In genomic region chr2:9631976-9632700, GRCh38 we compare ENCODE assay signal across 10 cellular contexts. TPM values are rescaled to one million over a fixed set of nuclear protein-coding genes. Genes with fewer than 3 reads are reported as not detected.
DNase-seq lines count a peak whose midpoint lies in the region; FAIRE-seq and TF ChIP-seq lines count a peak whose summit lies in the region.
"Had no signal": no experiment of that assay in that cellular context is flagged by ENCODE, and none has a peak within 500 bp of the region (broad histone marks: within the 10 kb centered on the region; RNA-seq: fewer than 3 reads in every experiment).

No MANE protein-coding gene starts in this region.

- H3K36me3 Mint-ChIP-seq in osteocyte (ENCODE audit: unreplicated experiment) = peaks cover 22% of the 10 kb centered on the region

- peaks cover 56% of the 10 kb centered on the region for H3K4me1 Mint-ChIP-seq in osteocyte (ENCODE audit: unreplicated experiment)

- H3K4me2 ChIP-seq in fibroblast of lung (ENCODE audit: extremely low read depth, insufficient read depth, low read length) = no peak overlapping the region

- H3K4me3 ChIP-seq in H7 (ENCODE audit: insufficient read depth, low read depth, low read length) (peak overlapping the region; percentile 58; the same call in 1 of the 2 replicates), fibroblast of lung (replicated peaks in 1 of 4; ENCODE audit: control extremely low read depth in 1 of 4, insufficient read depth in 1 of 4, low read depth in 3 of 4, low read length in 4 of 4) (no peak overlapping the region)

- no peak for FAIRE-seq in HTR-8/SVneo (lab: Jason Lieb, UNC)

- H3K27me3 ChIP-seq in H7 (ENCODE audit: control insufficient read depth, insufficient read depth, low read length) = peaks cover 16% of the 10 kb centered on the region
- H3K27me3 ChIP-seq in fibroblast of lung (ENCODE audit: control insufficient read depth, insufficient read depth, low read length) = no peaks in the 10 kb centered on the region

- peaks cover 8% of the 10 kb centered on the region for H3K36me3 ChIP-seq in H7 (replicated peaks; ENCODE audit: control insufficient read depth, insufficient read depth, low read length)
- H3K36me3 ChIP-seq in fibroblast of lung (ENCODE audit: control insufficient read depth, insufficient read depth, low read length) = peaks cover 3% of the 10 kb centered on the region
- H3K36me3 ChIP-seq: thoracic aorta had no signal

- DNase-seq in H7 (peak; percentile 75), SW480 (ENCODE audit: low spot score) (peak; percentile 69), fibroblast of lung (ENCODE audit: low read depth in 2 of 2) (peak in 1 of 2 donors; percentile 49), osteocyte (ENCODE audit: extremely low spot score, unreplicated experiment) (no peak), NCI-H1092 treated with DMSO at 0.1 percent for 48 hours (lab: John Stamatoyannopoulos, UW) (no peak), D341Med (ENCODE audit: low spot score) (no peak), KG1 (lab: John Stamatoyannopoulos, UW) (no peak), HTR-8/SVneo (ENCODE audit: insufficient read length, low spot score) (no peak)
- DNase-seq: activated CD8-positive, alpha-beta memory T cell treated with anti-CD3 and anti-CD28 coated beads, Interleukin-2, amount 50 U/mL, for 48 hours had no signal

- H3K4me3 Mint-ChIP-seq in osteocyte (ENCODE audit: unreplicated experiment) = peak overlapping the region; percentile 80

- H3K27me3 Mint-ChIP-seq in osteocyte (ENCODE audit: unreplicated experiment) = no peaks in the 10 kb centered on the region

- peak overlapping the region; percentile 92 for H3K27ac Mint-ChIP-seq in osteocyte (ENCODE audit: unreplicated experiment)

- H3K79me2 ChIP-seq in fibroblast of lung (ENCODE audit: control insufficient read depth, insufficient read depth, low read length) = peaks cover 33% of the 10 kb centered on the region

- no peaks in the 10 kb centered on the region for H3K9me3 Mint-ChIP-seq in osteocyte (ENCODE audit: unreplicated experiment)

- H3K9me3 ChIP-seq in fibroblast of lung (ENCODE audit: control insufficient read depth, insufficient read depth, low read depth, low read length) = no peaks in the 10 kb centered on the region
- H3K9me3 ChIP-seq: thoracic aorta had no signal

- H3K4me1 ChIP-seq in fibroblast of lung (ENCODE audit: control insufficient read depth, extremely low read depth, insufficient read depth, low read length) = peaks cover 22% of the 10 kb centered on the region

- H3K27ac ChIP-seq in fibroblast of lung (ENCODE audit: insufficient read depth, low read length) = peak overlapping the region; percentile 4

- H3K9ac ChIP-seq in fibroblast of lung (ENCODE audit: insufficient read depth, low read length) = no peak overlapping the region

- H2AFZ ChIP-seq in fibroblast of lung (ENCODE audit: low read length) = no peak overlapping the region

- H4K20me1 ChIP-seq in fibroblast of lung (ENCODE audit: control insufficient read depth, extremely low read depth, insufficient read depth, low read length) = no peaks in the 10 kb centered on the region

- TF ChIP-seq CTCF in fibroblast of lung (conservative IDR thresholded peaks at IDR 0.05 in 1 of 2, IDR thresholded peaks at IDR 0.05 in 1 of 2; ENCODE audit: low read depth in 1 of 2, low read length in 2 of 2) (no peak), osteocyte (IDR thresholded peaks at IDR 0.05) (no peak)

RNA-seq across cellular contexts. Expression of gene YWHAQ, which starts 1.3 kb away (rescaled TPM):
- 378 and 389 TPM in 2 replicates for total RNA-seq in H7 (2014; rRNA removed; shearing (Covaris generic))
- total RNA-seq in fibroblast of lung (247 and 323 TPM in 2 replicates), osteocyte (296 and 307 TPM in 2 replicates)
- polyA plus RNA-seq in fibroblast of lung = 510 and 666 TPM in 2 replicates
- polyA plus RNA-seq in fibroblast of lung (2012) = 393 and 565 TPM in 2 replicates
- 89.7 and 132 TPM in 2 replicates for polyA minus RNA-seq in fibroblast of lung (ENCODE audit: low replicate concordance)

Comparison
In these comparisons a context has a peak if more than half of its experiments do, and no peak if none do; other contexts are left out.
1. DNase-seq: peak in H7 (single experiment) and SW480 (single experiment); none in osteocyte (single experiment), NCI-H1092 treated with DMSO at 0.1 percent for 48 hours (single experiment), D341Med (single experiment), KG1 (single experiment) and HTR-8/SVneo (single experiment).